8 cellular contexts compared by ENCODE assay signal in genomic region chr11:47409440-47410403, GRCh38. TPM values are rescaled to one million over a fixed set of nuclear protein-coding genes. Genes with fewer than 3 reads are reported as not detected.
DNase-seq lines count a peak whose midpoint lies in the region; ATAC-seq and TF ChIP-seq lines count a peak whose summit lies in the region.

No MANE protein-coding gene starts in this region.

- no peaks in the 10 kb centered on the region for H3K9me3 ChIP-seq in esophagus muscularis mucosa

- 90% methylated on average over 4 of the region's 32 CpGs for WGBS in esophagus muscularis mucosa

- intact Hi-C loops in esophagus muscularis mucosa (cut with DNase I): loop anchor here (5.0 kb wide), 1 partner anchor 37 kb away; no protein-coding TSS in a partner anchor

- peaks cover 24 to 46% (median 40%) of the 10 kb centered on the region in 4 donors for H3K36me3 ChIP-seq in esophagus muscularis mucosa
- peaks cover 8% of the 10 kb centered on the region for H3K36me3 ChIP-seq in rectal smooth muscle tissue (ENCODE audit: control insufficient read depth, insufficient read depth, low read length)

- TF ChIP-seq EP300 in esophagus muscularis mucosa (IDR thresholded peaks at IDR 0.05): no peak

- H3K4me3 ChIP-seq in esophagus muscularis mucosa: peak overlapping the region; percentile 82 to 94 (median 88)
- peak overlapping the region; percentile 84 for H3K4me3 ChIP-seq in rectal smooth muscle tissue (ENCODE audit: low read length)

- no peaks in the 10 kb centered on the region for H3K27me3 ChIP-seq in esophagus muscularis mucosa
- no peaks in the 10 kb centered on the region for H3K27me3 ChIP-seq in rectal smooth muscle tissue (ENCODE audit: control insufficient read depth, insufficient read depth, low read length)

- ATAC-seq in GM21528 (IDR thresholded peaks at IDR 0.05; ENCODE audit: low FRiP score, unreplicated experiment) (no peak), HG02970 (IDR thresholded peaks at IDR 0.05; ENCODE audit: low FRiP score, unreplicated experiment) (no peak)

- no peak for TF ChIP-seq POLR2A in esophagus muscularis mucosa (IDR thresholded peaks at IDR 0.05; ENCODE audit: low read depth)

- no peak for TF ChIP-seq CTCF in esophagus muscularis mucosa (IDR thresholded peaks at IDR 0.05)

- H3K4me1 ChIP-seq in esophagus muscularis mucosa: peaks cover 39 to 71% (median 68%) of the 10 kb centered on the region in 4 donors
- peaks cover 17% of the 10 kb centered on the region for H3K4me1 ChIP-seq in rectal smooth muscle tissue (ENCODE audit: control insufficient read depth, insufficient read depth, low read length)

- peak overlapping the region; percentile 96 to 98 (median 98) for H3K27ac ChIP-seq in esophagus muscularis mucosa (replicated peaks in 1 of 4)
- peak overlapping the region; percentile 86 for H3K27ac ChIP-seq in rectal smooth muscle tissue (ENCODE audit: low read depth, low read length)

- H3K9ac ChIP-seq in rectal smooth muscle tissue (ENCODE audit: low read length): peak overlapping the region; percentile 14

- DNase-seq in EL (peak; percentile 67), RPMI7951 (ENCODE audit: low read depth) (peak; percentile 83), esophagus muscularis mucosa (ENCODE audit: extremely low spot score) (no peak), iPS-NIHi11 (ENCODE audit: low spot score) (no peak), NK-92 (lab: John Stamatoyannopoulos, UW; ENCODE audit: unreplicated experiment) (no peak)

RNA-seq across cellular contexts. Expression of gene SLC39A13, which starts 1.3 kb away (rescaled TPM):
- 39.2 and 55.2 TPM in 2 replicates for total RNA-seq in RPMI7951 (2014; rRNA removed; shearing (Covaris generic))
- 100 to 1,000 TPM in 2 of 4 donors, 10 to 100 TPM in 2; 91.9 to 251 (median 129) TPM for total RNA-seq in esophagus muscularis mucosa

RNA-seq across cellular contexts. Expression of gene PSMC3, which starts 16.5 kb away (rescaled TPM):
- 179 and 223 TPM in 2 replicates for total RNA-seq in RPMI7951 (2014; rRNA removed; shearing (Covaris generic))
- total RNA-seq in esophagus muscularis mucosa: 100 to 1,000 TPM; 163 to 197 (median 182) TPM

RNA-seq across cellular contexts. Expression of gene SPI1, which starts 31.4 kb away (rescaled TPM):
- not detected in 2 replicates for total RNA-seq in RPMI7951 (2014; rRNA removed; shearing (Covaris generic))
- total RNA-seq in esophagus muscularis mucosa: 10 to 100 TPM; 17.6 to 34.6 (median 20.5) TPM

RNA-seq across cellular contexts. Expression of gene RAPSN, which starts 39.2 kb away (rescaled TPM):
- not detected in 2 replicates for total RNA-seq in RPMI7951 (2014; rRNA removed; shearing (Covaris generic))
- 1 to 10 TPM in 1 of 4 donors, under 1 TPM in 3; 0.42 to 1.4 (median 0.70) TPM for total RNA-seq in esophagus muscularis mucosa

RNA-seq across cellular contexts. Expression of gene MYBPC3, which starts 57.2 kb away (rescaled TPM):
- total RNA-seq in RPMI7951 (2014; rRNA removed; shearing (Covaris generic)): not detected in 2 replicates
- under 1 TPM in 2 of 4 donors, not detected in 2; 0.06 to 0.17 TPM for total RNA-seq in esophagus muscularis mucosa

Comparison
In these comparisons a context has a peak if more than half of its experiments do, and no peak if none do; other contexts are left out.
1. DNase-seq: peak in EL (single experiment) and RPMI7951 (single experiment); none in esophagus muscularis mucosa (single experiment), iPS-NIHi11 (single experiment) and NK-92 (single experiment).
2. RNA of gene SPI1, which starts 31.4 kb away (total RNA-seq): 17.6 to 34.6 TPM in esophagus muscularis mucosa; not detected in RPMI7951; every median in the first group is over 10 times any median in the second.